In genomic region chr2:239321596-239322413, GRCh38 we compare ENCODE assay signal across 11 cellular contexts.
DNase-seq lines count a peak whose midpoint lies in the region; ATAC-seq and TF ChIP-seq lines count a peak whose summit lies in the region.
"Had no signal": no experiment of that assay in that cellular context is flagged by ENCODE, and none has a peak within 500 bp of the region (broad histone marks: within the 10 kb centered on the region; RNA-seq: fewer than 3 reads in every experiment).

No MANE protein-coding gene starts in this region.

- H3K4me3 Mint-ChIP-seq in naive B cell, result peak overlapping the region in 3 of 8 donors; percentile 9 to 26 (median 13)
- H3K4me3 Mint-ChIP-seq in stimulated activated naive B cell treated with anti-CD40 and anti-IgM and Interleukin-4, amounts not matched to agents 10 μg/mL and 1 μg/mL and 100 μg/mL, for 72 hours, result no peak overlapping the region
- H3K4me3 Mint-ChIP-seq: GM23338 had no signal

- peak overlapping the region in 2 of 6 donors; percentile 74 to 89 for H3K27ac Mint-ChIP-seq in naive B cell
- H3K27ac Mint-ChIP-seq in stimulated activated naive B cell treated with anti-CD40 and anti-IgM and Interleukin-4, amounts not matched to agents 10 μg/mL and 1 μg/mL and 100 μg/mL, for 72 hours, result no peak overlapping the region
- H3K27ac Mint-ChIP-seq: GM23338 had no signal

- POLR2A ChIA-PET in HEK293T (lab: Yijun Ruan, JAX), result interaction anchor here (1.0 kb wide), 1 partner anchor 79 kb away, joined by 3 read pairs; the partner anchor contains the start of gene HDAC4

- H3K36me3 ChIP-seq in Peyer's patch, result no peaks in the 10 kb centered on the region
- H3K36me3 ChIP-seq: cardiac muscle cell, SJSA1 had no signal

- H3K27ac ChIP-seq in Peyer's patch, result peak overlapping the region in 1 of 4 donors; percentile 46
- H3K27ac ChIP-seq: cardiac muscle cell, SJSA1 had no signal

- peaks cover 0 to 6% (median 2%) of the 10 kb centered on the region in 7 donors for H3K9me3 Mint-ChIP-seq in naive B cell
- peaks cover 0 to 2% of the 10 kb centered on the region in 2 donors for H3K9me3 Mint-ChIP-seq in stimulated activated naive B cell treated with anti-CD40 and anti-IgM and Interleukin-4, amounts not matched to agents 10 μg/mL and 1 μg/mL and 100 μg/mL, for 72 hours
- H3K9me3 Mint-ChIP-seq: GM23338 had no signal

- peaks cover 24 to 36% (median 31%) of the 10 kb centered on the region in 3 donors for H3K4me1 Mint-ChIP-seq in naive B cell
- H3K4me1 Mint-ChIP-seq in stimulated activated naive B cell treated with anti-CD40 and anti-IgM and Interleukin-4, amounts not matched to agents 10 μg/mL and 1 μg/mL and 100 μg/mL, for 72 hours, result peaks cover 37 to 47% of the 10 kb centered on the region in 2 donors

- peak; percentile 53 to 57 for ATAC-seq in naive B cell (ENCODE audit: low read depth in 2 of 2)
- peak; percentile 72 to 81 for ATAC-seq in stimulated activated naive B cell treated with anti-CD40 and anti-IgM and Interleukin-4, amounts not matched to agents 10 μg/mL and 1 μg/mL and 100 μg/mL, for 72 hours (replicated peaks)
- ATAC-seq: GM23338 had no signal

- DNase-seq in Peyer's patch, result peak in 2 of 3 donors; percentile 16 to 43
- DNase-seq in activated T-cell treated with anti-CD3 and anti-CD28 coated beads, Interleukin-2, amount 50 U/mL, for 1 hour, result peak; percentile 45
- DNase-seq in naive B cell, result no peak
- no peak for DNase-seq in stimulated activated naive B cell treated with anti-CD40 and anti-IgM and Interleukin-4, amounts not matched to agents 10 μg/mL and 1 μg/mL and 100 μg/mL, for 72 hours
- DNase-seq in NCI-H2196 treated with DMSO at 0.1 percent for 48 hours (lab: John Stamatoyannopoulos, UW; ENCODE audit: unreplicated experiment), result no peak
- DNase-seq in HCEC 1CT, result no peak
- DNase-seq in HEK293T (ENCODE audit: extremely low spot score), result no peak
- DNase-seq in DMS 273 treated with DMSO at 0.1 percent for 48 hours (lab: John Stamatoyannopoulos, UW), result no peak

- H3K4me3 ChIP-seq in Peyer's patch, result no peak overlapping the region
- H3K4me3 ChIP-seq: cardiac muscle cell, GM23338, SJSA1 had no signal

- CTCF ChIA-PET in HEK293T (lab: Yijun Ruan, JAX), result no interaction called here

- H3K36me3 Mint-ChIP-seq in naive B cell, result peaks cover 13 to 16% of the 10 kb centered on the region in 2 donors
- H3K36me3 Mint-ChIP-seq in stimulated activated naive B cell treated with anti-CD40 and anti-IgM and Interleukin-4, amounts not matched to agents 10 μg/mL and 1 μg/mL and 100 μg/mL, for 72 hours, result peaks cover 22 to 36% of the 10 kb centered on the region in 2 donors

- no peaks in the 10 kb centered on the region for H3K9me3 ChIP-seq in Peyer's patch
- H3K9me3 ChIP-seq: SJSA1 had no signal

- no peaks in the 10 kb centered on the region for H3K27me3 ChIP-seq in Peyer's patch
- H3K27me3 ChIP-seq: cardiac muscle cell, SJSA1 had no signal

- TF ChIP-seq POLR2A in Peyer's patch (IDR thresholded peaks at IDR 0.05), result no peak

- H3K27me3 Mint-ChIP-seq in naive B cell, result no peaks in the 10 kb centered on the region
- H3K27me3 Mint-ChIP-seq in stimulated activated naive B cell treated with anti-CD40 and anti-IgM and Interleukin-4, amounts not matched to agents 10 μg/mL and 1 μg/mL and 100 μg/mL, for 72 hours, result no peaks in the 10 kb centered on the region

- H3K4me1 ChIP-seq in Peyer's patch, result peaks cover 0 to 23% (median 5%) of the 10 kb centered on the region in 4 donors

- no peak for TF ChIP-seq CTCF in Peyer's patch (IDR thresholded peaks at IDR 0.05)

TF ChIP-seq in HEK293T, 16 proteins besides CTCF, POLR2A, EP300 and RAD21:
- TF ChIP-seq ARNT (IDR thresholded peaks at IDR 0.05), result no peak
- TF ChIP-seq HDGF (IDR thresholded peaks at IDR 0.05; ENCODE audit: borderline replicate concordance), result no peak
- no peak for TF ChIP-seq FOXA1 (IDR thresholded peaks at IDR 0.05)
- no peak for TF ChIP-seq LEF1 (IDR thresholded peaks at IDR 0.05; ENCODE audit: borderline replicate concordance)
- no peak for TF ChIP-seq SP1 (IDR thresholded peaks at IDR 0.05)
- TF ChIP-seq FOXK2 (IDR thresholded peaks at IDR 0.05), result no peak
- no peak for TF ChIP-seq PKNOX1 (IDR thresholded peaks at IDR 0.05)
- no peak for TF ChIP-seq TARDBP (IDR thresholded peaks at IDR 0.05)
- no peak for TF ChIP-seq ZNF384 (IDR thresholded peaks at IDR 0.05)
- no peak for TF ChIP-seq SUZ12 (IDR thresholded peaks at IDR 0.05)
- no peak for TF ChIP-seq ELF4 (IDR thresholded peaks at IDR 0.05)
- no peak for TF ChIP-seq BHLHE40 (IDR thresholded peaks at IDR 0.05; ENCODE audit: borderline replicate concordance)
- no peak for TF ChIP-seq CTBP1 (IDR thresholded peaks at IDR 0.05; ENCODE audit: borderline replicate concordance)
- TF ChIP-seq FOXM1 (IDR thresholded peaks at IDR 0.05; ENCODE audit: borderline replicate concordance), result no peak
- no peak for TF ChIP-seq L3MBTL2 (conservative IDR thresholded peaks at IDR 0.05)
- no peak for TF ChIP-seq NFRKB (IDR thresholded peaks at IDR 0.05)
TF ChIP-seq in HEK293T: peak in this region for 0.

Comparison
In these comparisons a context has a peak if more than half of its experiments do, and no peak if none do; other contexts are left out.
1. DNase-seq: peak in Peyer's patch (2 of 3) and activated T-cell treated with anti-CD3 and anti-CD28 coated beads, Interleukin-2, amount 50 U/mL, for 1 hour (single experiment); none in naive B cell (single experiment), stimulated activated naive B cell treated with anti-CD40 and anti-IgM and Interleukin-4, amounts not matched to agents 10 μg/mL and 1 μg/mL and 100 μg/mL, for 72 hours (single experiment), NCI-H2196 treated with DMSO at 0.1 percent for 48 hours (single experiment), HCEC 1CT (single experiment), HEK293T (single experiment) and DMS 273 treated with DMSO at 0.1 percent for 48 hours (single experiment).